In genomic region chr2:238289574-238289973, GRCh38 we compare ENCODE assay signal across 8 cellular contexts. TPM values are rescaled to one million over a fixed set of nuclear protein-coding genes. Genes with fewer than 3 reads are reported as not detected.
DNase-seq lines count a peak whose midpoint lies in the region; ATAC-seq and TF ChIP-seq lines count a peak whose summit lies in the region.

No MANE protein-coding gene starts in this region.

- CTCF ChIA-PET in IMR-90 (lab: Yijun Ruan, JAX), result no interaction called here

- no peak overlapping the region for H3K56ac ChIP-seq in IMR-90 (ENCODE audit: extremely low read depth, insufficient read depth, low read length)

- peaks cover 29% of the 10 kb centered on the region for H3K4me1 ChIP-seq in ACC112 (ENCODE audit: control insufficient read depth, insufficient read depth, low read length, unreplicated experiment)
- H3K4me1 ChIP-seq in IMR-90 (ENCODE audit: control insufficient read depth, insufficient read depth, low read length), result peaks cover 23% of the 10 kb centered on the region

- no peak overlapping the region for H3K4ac ChIP-seq in IMR-90 (ENCODE audit: low read depth, low read length)

- H3K9me1 ChIP-seq in IMR-90 (ENCODE audit: insufficient read depth, low read length), result peaks cover 12% of the 10 kb centered on the region

- H2AFZ ChIP-seq in ACC112 (ENCODE audit: low read length, unreplicated experiment) (no peak overlapping the region), IMR-90 (replicated peaks; ENCODE audit: low read length, poor library complexity) (peak overlapping the region; percentile 71)

- H3K14ac ChIP-seq in IMR-90 (replicated peaks; ENCODE audit: low read depth, low read length), result no peak overlapping the region

- H2AK9ac ChIP-seq in IMR-90 (replicated peaks; ENCODE audit: low read depth, low read length, poor library complexity), result no peak overlapping the region

- peaks cover 18 to 35% of the 10 kb centered on the region in 2 experiments for H3K79me1 ChIP-seq in IMR-90 (ENCODE audit: low read depth in 1 of 2, low read length in 2 of 2)

- no peak overlapping the region for H4K5ac ChIP-seq in IMR-90 (ENCODE audit: low read depth, low read length)

- no peak overlapping the region for H3K18ac ChIP-seq in IMR-90 (ENCODE audit: low read depth, low read length)

- H3K9ac ChIP-seq in IMR-90 (ENCODE audit: low read depth, low read length), result no peak overlapping the region

- H3K36me3 ChIP-seq in ACC112 (ENCODE audit: insufficient read depth, low read length) (no peaks in the 10 kb centered on the region), IMR-90 (ENCODE audit: control insufficient read depth, insufficient read depth, low read length) (no peaks in the 10 kb centered on the region)

- POLR2A ChIA-PET in IMR-90 (lab: Charles Lee; ENCODE audit: unreplicated experiment), result no interaction called here

- H4K8ac ChIP-seq in IMR-90 (ENCODE audit: low read depth in 2 of 2, low read length in 2 of 2), result no peak overlapping the region

- H2AK5ac ChIP-seq in IMR-90 (ENCODE audit: low read depth, low read length), result no peak overlapping the region

- no peak for TF ChIP-seq POLR2A in IMR-90 (IDR thresholded peaks at IDR 0.05; ENCODE audit: low read depth, low read length)

- WGBS in IMR-90 (ENCODE audit: extremely low coverage in 2 of 2, insufficient read length in 1 of 2), 2 experiments, result 54% methylated on average over 4 of the region's 13 CpGs; no CpG with 5 or more reads in 1 of the 2 experiments

- no peak for TF ChIP-seq RAD21 in IMR-90 (IDR thresholded peaks at IDR 0.05; ENCODE audit: low read length)

- peak overlapping the region; percentile 91 to 98 (median 95) for H3K4me3 Mint-ChIP-seq in naive B cell

- no peak overlapping the region; the same call in 1 of the 2 replicates for H4K91ac ChIP-seq in IMR-90 (ENCODE audit: insufficient read depth, low read depth, low read length)

- in situ Hi-C loops in IMR-90 (cut with MboI; ENCODE audit: low sequenced_read_pairs), result no loop called here

- no peak overlapping the region for H2BK120ac ChIP-seq in IMR-90 (ENCODE audit: low read depth, low read length)

- H2BK20ac ChIP-seq in IMR-90 (ENCODE audit: low read depth, low read length), result no peak overlapping the region

- no peak overlapping the region for H2BK5ac ChIP-seq in IMR-90 (ENCODE audit: low read depth, low read length, poor library complexity, severe bottlenecking)

- peaks cover 0 to 4% (median 0%) of the 10 kb centered on the region in 3 donors for H3K27me3 Mint-ChIP-seq in naive B cell

- H3K36me3 Mint-ChIP-seq in naive B cell, result no peaks in the 10 kb centered on the region

- DNase-seq in IMR-90, result no peak
- no peak for DNase-seq in choroid plexus epithelial cell (ENCODE audit: low read depth)
- no peak for DNase-seq in naive B cell
- DNase-seq in NCI-H1694 treated with DMSO at 0.1 percent for 48 hours (lab: John Stamatoyannopoulos, UW), result no peak
- no peak for DNase-seq in DMS 273 (lab: John Stamatoyannopoulos, UW; ENCODE audit: unreplicated experiment)

- H3K23ac ChIP-seq in IMR-90 (ENCODE audit: low read depth, low read length), result no peak overlapping the region

- no TSS peak for BruUV-seq in IMR-90 (replicated peaks; lab: Mats Ljungman, UMichigan)

- no peaks in the 10 kb centered on the region for H3K9me3 ChIP-seq in IMR-90 (ENCODE audit: control insufficient read depth, insufficient read depth, low read length)

- H3K27ac ChIP-seq in ACC112 (ENCODE audit: low read depth, low read length) (no peak overlapping the region), IMR-90 (ENCODE audit: insufficient read depth, low read length) (no peak overlapping the region)

- no peaks in the 10 kb centered on the region for H3K9me3 Mint-ChIP-seq in naive B cell

- peaks cover 3% of the 10 kb centered on the region for H3K79me2 ChIP-seq in ACC112 (ENCODE audit: control insufficient read depth, insufficient read depth, low read length, unreplicated experiment)

- intact Hi-C loops in IMR-90 (cut with micrococcal nuclease), result loop anchor here (5.0 to 10.0 kb wide), 2 partner anchors 143 to 615 kb away; no protein-coding TSS in a partner anchor

- no peak for ATAC-seq in IMR-90 (ENCODE audit: low read depth)
- ATAC-seq in naive B cell (ENCODE audit: low read depth in 2 of 2), result no peak
- no peak for ATAC-seq in GM21528 (IDR thresholded peaks at IDR 0.05; ENCODE audit: low FRiP score, unreplicated experiment)
- ATAC-seq in HG03520 (IDR thresholded peaks at IDR 0.05; ENCODE audit: unreplicated experiment), result no peak

- peak overlapping the region; percentile 61 for H3K4me2 ChIP-seq in IMR-90 (ENCODE audit: low read depth, low read length)

- peaks cover 4% of the 10 kb centered on the region for H3K27me3 ChIP-seq in ACC112 (ENCODE audit: insufficient read depth, low read length)
- peaks cover 10% of the 10 kb centered on the region for H3K27me3 ChIP-seq in IMR-90 (ENCODE audit: control insufficient read depth, insufficient read depth, low read length)

- H2BK15ac ChIP-seq in IMR-90 (ENCODE audit: low read depth, low read length), result no peak overlapping the region

- TF ChIP-seq CTCF in IMR-90 (conservative IDR thresholded peaks at IDR 0.05; ENCODE audit: low read depth, low read length) (no peak), choroid plexus epithelial cell (conservative IDR thresholded peaks at IDR 0.05; ENCODE audit: low read depth, low read length) (no peak)

- dilution Hi-C loops in IMR-90 (cut with HindIII; ENCODE audit: low sequenced_read_pairs, unreplicated experiment), result no loop called here

- H3K4me1 Mint-ChIP-seq in naive B cell, result peaks cover 23 to 38% (median 29%) of the 10 kb centered on the region in 3 donors

- peak overlapping the region; percentile 93 to 98 (median 95) for H3K27ac Mint-ChIP-seq in naive B cell

- H4K20me1 ChIP-seq in IMR-90 (ENCODE audit: insufficient read depth, low read length), result no peaks in the 10 kb centered on the region; the same call in 1 of the 2 replicates

- H3K4me3 ChIP-seq in ACC112 (ENCODE audit: low read depth, low read length), result peak overlapping the region; percentile 81
- H3K4me3 ChIP-seq in IMR-90 (ENCODE audit: insufficient read depth, low read depth, low read length), result no peak overlapping the region
- peak overlapping the region; percentile 80 for H3K4me3 ChIP-seq in choroid plexus epithelial cell (ENCODE audit: low read depth, low read length)

TF ChIP-seq in IMR-90, 13 proteins besides CTCF, POLR2A, EP300 and RAD21:
- TF ChIP-seq MAZ (IDR thresholded peaks at IDR 0.05; ENCODE audit: borderline replicate concordance, low read depth, low read length) (no peak), NFE2L2 (IDR thresholded peaks at IDR 0.05; ENCODE audit: low read depth, low read length) (no peak), USF2 (IDR thresholded peaks at IDR 0.05; ENCODE audit: low read depth, low read length) (no peak), FOS (IDR thresholded peaks at IDR 0.05; ENCODE audit: low read depth, low read length) (no peak), CEBPB (IDR thresholded peaks at IDR 0.05; ENCODE audit: low read depth, low read length) (no peak), MXI1 (IDR thresholded peaks at IDR 0.05; ENCODE audit: borderline replicate concordance, low read depth, low read length) (no peak), MAFK (IDR thresholded peaks at IDR 0.05; ENCODE audit: low read depth, low read length) (no peak), RFX5 (IDR thresholded peaks at IDR 0.05; ENCODE audit: low read depth, low read length) (no peak), ELK1 (IDR thresholded peaks at IDR 0.05; ENCODE audit: borderline replicate concordance, low read depth, low read length) (no peak), CHD1 (IDR thresholded peaks at IDR 0.05; ENCODE audit: low read depth, low read length) (no peak)

RNA-seq across cellular contexts. Expression of gene PER2, which starts 1.2 kb away (rescaled TPM):
- 2.8 and 3.2 TPM in 2 replicates for total RNA-seq in IMR-90 (2012; rRNA removed)
- polyA plus RNA-seq in IMR-90 (2012; rRNA removed) (1.7 and 2.1 TPM in 2 replicates), naive B cell (ENCODE audit: low read depth in 6 of 6) (10 to 100 TPM in 1 of 6 donors, 1 to 10 TPM in 5; 3.5 to 11.7 (median 4.5) TPM)
- 0.60 and 0.80 TPM in 2 replicates for polyA plus RNA-seq in IMR-90 (2012; cell fraction: cytosol; rRNA removed)
- polyA plus RNA-seq in IMR-90 (2012; cell fraction: nucleus; rRNA removed; ENCODE audit: low replicate concordance), result 4.5 and 5.2 TPM in 2 replicates

RNA-seq across cellular contexts. Expression of gene TRAF3IP1, which starts 30.7 kb away (rescaled TPM):
- 5.9 and 6.9 TPM in 2 replicates for total RNA-seq in IMR-90 (2012; rRNA removed)
- polyA plus RNA-seq in IMR-90 (2012; rRNA removed) (6.0 and 8.3 TPM in 2 replicates), naive B cell (ENCODE audit: low read depth in 6 of 6) (1 to 10 TPM; 2.8 to 5.4 (median 3.5) TPM)
- 2.4 and 4.0 TPM in 2 replicates for polyA plus RNA-seq in IMR-90 (2012; cell fraction: cytosol; rRNA removed)
- polyA plus RNA-seq in IMR-90 (2012; cell fraction: nucleus; rRNA removed; ENCODE audit: low replicate concordance), result 6.0 and 8.0 TPM in 2 replicates

RNA-seq across cellular contexts. Expression of gene HES6, which starts 49.7 kb away (rescaled TPM):
- 1.3 and 1.4 TPM in 2 replicates for total RNA-seq in IMR-90 (2012; rRNA removed)
- polyA plus RNA-seq in IMR-90 (2012; rRNA removed), result 3.3 TPM in 2 replicates
- 3.6 and 6.2 TPM in 2 replicates for polyA plus RNA-seq in IMR-90 (2012; cell fraction: cytosol; rRNA removed)
- polyA plus RNA-seq in IMR-90 (2012; cell fraction: nucleus; rRNA removed; ENCODE audit: low replicate concordance), result 9.5 and 25.2 TPM in 2 replicates
- 1 to 10 TPM; 2.5 to 6.9 (median 3.9) TPM for polyA plus RNA-seq in naive B cell (ENCODE audit: low read depth in 6 of 6)
